Comparison of ENCODE assay signal across 8 cellular contexts in genomic region chr19:53102186-53102585, GRCh38. TPM values are rescaled to one million over a fixed set of nuclear protein-coding genes. Genes with fewer than 3 reads are reported as not detected.
A peak's percentile ranks its signal among the peaks of the same experiment; 100 is the strongest.
DNase-seq lines count a peak whose midpoint lies in the region; ATAC-seq and TF ChIP-seq lines count a peak whose summit lies in the region.

No MANE protein-coding gene starts in this region.

- H4K20me1 ChIP-seq in hepatocyte (ENCODE audit: insufficient read depth, poor library complexity, severe bottlenecking): no peaks in the 10 kb centered on the region

- TF ChIP-seq CTCF in hepatocyte (IDR thresholded peaks at IDR 0.05; ENCODE audit: poor library complexity): no peak

- WGBS in hepatocyte (ENCODE audit: low lambda C conversion rate, missing lambda C conversion rate): 44% methylated on average over 10 of the region's 10 CpGs

- peak overlapping the region; percentile 86 for H3K27ac Mint-ChIP-seq in T-helper 1 cell treated with Interleukin-12 subunit alpha and Interleukin-12 subunit beta and Interleukin-4 antibody, amounts not matched to agents 30 μg/mL and 1 μg/mL, for 36 hours
- peak overlapping the region; percentile 91 for H3K27ac Mint-ChIP-seq in T-helper 2 cell treated with Interferon-gamma antibody and Interleukin-4, amounts not matched to agents 5 μg/mL and 100 μg/mL, for 36 hours
- H3K27ac Mint-ChIP-seq in stimulated activated naive CD8-positive, alpha-beta T cell treated with anti-CD3 and anti-CD28 coated beads, Interleukin-15, amount 100 ng/mL, for 72 hours: peak overlapping the region; percentile 86 to 92

- H3K9me2 ChIP-seq in hepatocyte (replicated peaks; ENCODE audit: insufficient read depth): no peaks in the 10 kb centered on the region

- no peaks in the 10 kb centered on the region for H3K9me3 ChIP-seq in hepatocyte (ENCODE audit: low read depth)

- H3K27me3 Mint-ChIP-seq in T-helper 1 cell treated with Interleukin-12 subunit alpha and Interleukin-12 subunit beta and Interleukin-4 antibody, amounts not matched to agents 30 μg/mL and 1 μg/mL, for 36 hours (ENCODE audit: low read depth): no peaks in the 10 kb centered on the region
- H3K27me3 Mint-ChIP-seq in T-helper 2 cell treated with Interferon-gamma antibody and Interleukin-4, amounts not matched to agents 5 μg/mL and 100 μg/mL, for 36 hours (ENCODE audit: low read depth): no peaks in the 10 kb centered on the region
- no peaks in the 10 kb centered on the region for H3K27me3 Mint-ChIP-seq in stimulated activated naive CD8-positive, alpha-beta T cell treated with anti-CD3 and anti-CD28 coated beads, Interleukin-15, amount 100 ng/mL, for 72 hours

- H3K4me3 ChIP-seq in hepatocyte: peak overlapping the region; percentile 85

- H3K36me3 Mint-ChIP-seq in T-helper 1 cell treated with Interleukin-12 subunit alpha and Interleukin-12 subunit beta and Interleukin-4 antibody, amounts not matched to agents 30 μg/mL and 1 μg/mL, for 36 hours (ENCODE audit: low read depth): peaks cover 36% of the 10 kb centered on the region
- H3K36me3 Mint-ChIP-seq in T-helper 2 cell treated with Interferon-gamma antibody and Interleukin-4, amounts not matched to agents 5 μg/mL and 100 μg/mL, for 36 hours (ENCODE audit: low read depth): peaks cover 48% of the 10 kb centered on the region

- H3K4me3 Mint-ChIP-seq in T-helper 1 cell treated with Interleukin-12 subunit alpha and Interleukin-12 subunit beta and Interleukin-4 antibody, amounts not matched to agents 30 μg/mL and 1 μg/mL, for 36 hours: peak overlapping the region; percentile 87
- peak overlapping the region; percentile 89 for H3K4me3 Mint-ChIP-seq in T-helper 2 cell treated with Interferon-gamma antibody and Interleukin-4, amounts not matched to agents 5 μg/mL and 100 μg/mL, for 36 hours
- peak overlapping the region; percentile 91 to 92 for H3K4me3 Mint-ChIP-seq in stimulated activated naive CD8-positive, alpha-beta T cell treated with anti-CD3 and anti-CD28 coated beads, Interleukin-15, amount 100 ng/mL, for 72 hours

- DNase-seq in T-helper 1 cell (no peak), hepatocyte (ENCODE audit: low spot score) (peak; percentile 20), NCI-H2196 (lab: John Stamatoyannopoulos, UW; ENCODE audit: unreplicated experiment) (no peak), UCSD-AML1 (lab: John Stamatoyannopoulos, UW; ENCODE audit: unreplicated experiment) (no peak)
- peak; percentile 4 for DNase-seq in T-helper 2 cell treated with Interferon-gamma antibody and Interleukin-4, amounts not matched to agents 5 μg/mL and 100 μg/mL, for 36 hours (ENCODE audit: low spot score)
- no peak for DNase-seq in stimulated activated naive CD8-positive, alpha-beta T cell treated with anti-CD3 and anti-CD28 coated beads, Interleukin-15, amount 100 ng/mL, for 72 hours

- no peaks in the 10 kb centered on the region for H3K36me3 ChIP-seq in hepatocyte (replicated peaks; ENCODE audit: insufficient read depth, low read depth)

- H3K27me3 ChIP-seq in hepatocyte: no peaks in the 10 kb centered on the region

- H3K4me1 ChIP-seq in hepatocyte (ENCODE audit: insufficient read depth): peaks cover 27% of the 10 kb centered on the region

- ATAC-seq in stimulated activated naive CD8-positive, alpha-beta T cell treated with anti-CD3 and anti-CD28 coated beads, Interleukin-15, amount 100 ng/mL, for 72 hours: no peak
- ATAC-seq in GM18870 (IDR thresholded peaks at IDR 0.05; ENCODE audit: unreplicated experiment): no peak

- H3K4me1 Mint-ChIP-seq in T-helper 1 cell treated with Interleukin-12 subunit alpha and Interleukin-12 subunit beta and Interleukin-4 antibody, amounts not matched to agents 30 μg/mL and 1 μg/mL, for 36 hours (ENCODE audit: low read depth): peaks cover 15% of the 10 kb centered on the region
- peaks cover 16% of the 10 kb centered on the region for H3K4me1 Mint-ChIP-seq in T-helper 2 cell treated with Interferon-gamma antibody and Interleukin-4, amounts not matched to agents 5 μg/mL and 100 μg/mL, for 36 hours (ENCODE audit: low read depth)
- H3K4me1 Mint-ChIP-seq in stimulated activated naive CD8-positive, alpha-beta T cell treated with anti-CD3 and anti-CD28 coated beads, Interleukin-15, amount 100 ng/mL, for 72 hours: peaks cover 33% of the 10 kb centered on the region

- peak overlapping the region; percentile 87 for H3K4me2 ChIP-seq in hepatocyte

- H3K27ac ChIP-seq in hepatocyte: peak overlapping the region; percentile 99

- H3K9me3 Mint-ChIP-seq in T-helper 1 cell treated with Interleukin-12 subunit alpha and Interleukin-12 subunit beta and Interleukin-4 antibody, amounts not matched to agents 30 μg/mL and 1 μg/mL, for 36 hours: peaks cover 39% of the 10 kb centered on the region
- H3K9me3 Mint-ChIP-seq in T-helper 2 cell treated with Interferon-gamma antibody and Interleukin-4, amounts not matched to agents 5 μg/mL and 100 μg/mL, for 36 hours: peaks cover 30% of the 10 kb centered on the region
- peaks cover 0 to 17% of the 10 kb centered on the region in 2 donors for H3K9me3 Mint-ChIP-seq in stimulated activated naive CD8-positive, alpha-beta T cell treated with anti-CD3 and anti-CD28 coated beads, Interleukin-15, amount 100 ng/mL, for 72 hours

- peaks cover 53% of the 10 kb centered on the region for H3K79me2 ChIP-seq in hepatocyte

- H2AFZ ChIP-seq in hepatocyte: peak overlapping the region; percentile 75

RNA-seq across cellular contexts. Expression of gene ZNF160, which starts 1.0 kb away (rescaled TPM):
- total RNA-seq in hepatocyte: 52.5 and 53.1 TPM in 2 replicates
- polyA plus RNA-seq in hepatocyte: 23.5 and 28.0 TPM in 2 replicates

RNA-seq across cellular contexts. Expression of gene ZNF415, which starts 30.5 kb away (rescaled TPM):
- total RNA-seq in hepatocyte: 14.6 and 24.1 TPM in 2 replicates
- 7.4 and 15.2 TPM in 2 replicates for polyA plus RNA-seq in hepatocyte

RNA-seq across cellular contexts. Expression of gene ZNF347, which starts 56.7 kb away (rescaled TPM):
- 8.3 and 9.2 TPM in 2 replicates for total RNA-seq in hepatocyte
- 3.8 and 7.1 TPM in 2 replicates for polyA plus RNA-seq in hepatocyte

RNA-seq across cellular contexts. Expression of gene ERVV-2, which starts 57.6 kb away (rescaled TPM):
- 2.5 and 4.5 TPM in 2 replicates for total RNA-seq in hepatocyte
- 2.5 and 4.1 TPM in 2 replicates for polyA plus RNA-seq in hepatocyte

Comparison
In these comparisons a context has a peak if more than half of its experiments do, and no peak if none do; other contexts are left out.
1. DNase-seq: peak in T-helper 2 cell treated with Interferon-gamma antibody and Interleukin-4, amounts not matched to agents 5 μg/mL and 100 μg/mL, for 36 hours (single experiment) and hepatocyte (single experiment); none in T-helper 1 cell (0 of 5), stimulated activated naive CD8-positive, alpha-beta T cell treated with anti-CD3 and anti-CD28 coated beads, Interleukin-15, amount 100 ng/mL, for 72 hours (0 of 2), NCI-H2196 (single experiment) and UCSD-AML1 (single experiment).
2. Peak in every context shown above with its lines, with median percentiles within 50 percentile points of each other: H3K27ac Mint-ChIP-seq and H3K4me3 Mint-ChIP-seq.